In genomic region chr3:69012836-69013255, GRCh38 we compare ENCODE assay signal across 8 cellular contexts. TPM values are rescaled to one million over a fixed set of nuclear protein-coding genes. Genes with fewer than 3 reads are reported as not detected.
DNase-seq lines count a peak whose midpoint lies in the region; ATAC-seq and TF ChIP-seq lines count a peak whose summit lies in the region.

No MANE protein-coding gene starts in this region.

- H3K4me1 Mint-ChIP-seq in central memory CD8-positive, alpha-beta T cell = peaks cover 45% of the 10 kb centered on the region
- peaks cover 6 to 19% of the 10 kb centered on the region in 2 donors for H3K4me1 Mint-ChIP-seq in stimulated activated naive B cell treated with anti-CD40 and anti-IgM and Interleukin-4, amounts not matched to agents 10 μg/mL and 1 μg/mL and 100 μg/mL, for 72 hours

- CTCF ChIA-PET in Panc1 (lab: Charles Lee) = no interaction called here

- no peaks in the 10 kb centered on the region for H3K27me3 ChIP-seq in Panc1 (ENCODE audit: control insufficient read depth, insufficient read depth, low read length)

- peaks cover 5% of the 10 kb centered on the region for H3K36me3 Mint-ChIP-seq in central memory CD8-positive, alpha-beta T cell (ENCODE audit: insufficient read depth)
- H3K36me3 Mint-ChIP-seq in stimulated activated naive B cell treated with anti-CD40 and anti-IgM and Interleukin-4, amounts not matched to agents 10 μg/mL and 1 μg/mL and 100 μg/mL, for 72 hours = peaks cover 5 to 13% of the 10 kb centered on the region in 2 donors

- in situ Hi-C loops in Panc1 (cut with HindIII; ENCODE audit: low pct_unique_long_range_greater_than_20kb, low sequenced_read_pairs) = no loop called here

- BruUV-seq in Panc1 (replicated peaks; lab: Mats Ljungman, UMichigan) = no TSS peak

- no peak for TF ChIP-seq CTCF in Panc1 (IDR thresholded peaks at IDR 0.05)

- H3K9me3 Mint-ChIP-seq in central memory CD8-positive, alpha-beta T cell = no peaks in the 10 kb centered on the region
- no peaks in the 10 kb centered on the region for H3K9me3 Mint-ChIP-seq in stimulated activated naive B cell treated with anti-CD40 and anti-IgM and Interleukin-4, amounts not matched to agents 10 μg/mL and 1 μg/mL and 100 μg/mL, for 72 hours

- DNase-seq in activated CD8-positive, alpha-beta memory T cell treated with anti-CD3 and anti-CD28 coated beads, Interleukin-2, amount 50 U/mL, for 4 hours = peak; percentile 15
- no peak for DNase-seq in activated CD8-positive, alpha-beta memory T cell treated with anti-CD3 and anti-CD28 coated beads for 24 hours
- DNase-seq in Panc1 (ENCODE audit: low read depth, low spot score) = no peak
- DNase-seq in central memory CD8-positive, alpha-beta T cell (ENCODE audit: low spot score in 2 of 2) = no peak
- DNase-seq in kidney tubule cell (ENCODE audit: low spot score) = peak; percentile 60
- DNase-seq in stimulated activated naive B cell treated with anti-CD40 and anti-IgM and Interleukin-4, amounts not matched to agents 10 μg/mL and 1 μg/mL and 100 μg/mL, for 72 hours = peak; percentile 23

- H3K4me3 ChIP-seq in Panc1 (ENCODE audit: low read depth in 2 of 2, low read length in 2 of 2) = peak overlapping the region; percentile 64 to 65

- H3K4me1 ChIP-seq in Panc1 (ENCODE audit: control insufficient read depth, insufficient read depth, low read length) = peaks cover 4% of the 10 kb centered on the region; the same call in 1 of the 2 replicates

- H3K36me3 ChIP-seq in Panc1 (ENCODE audit: control insufficient read depth, insufficient read depth, low read length) = peaks cover 5% of the 10 kb centered on the region

- H3K27me3 Mint-ChIP-seq in central memory CD8-positive, alpha-beta T cell = no peaks in the 10 kb centered on the region
- no peaks in the 10 kb centered on the region for H3K27me3 Mint-ChIP-seq in stimulated activated naive B cell treated with anti-CD40 and anti-IgM and Interleukin-4, amounts not matched to agents 10 μg/mL and 1 μg/mL and 100 μg/mL, for 72 hours

- intact Hi-C loops in Panc1 (cut with micrococcal nuclease; ENCODE audit: unreplicated experiment) = no loop called here

- peak overlapping the region; percentile 89 for H3K27ac Mint-ChIP-seq in central memory CD8-positive, alpha-beta T cell (ENCODE audit: low read depth)
- H3K27ac Mint-ChIP-seq in stimulated activated naive B cell treated with anti-CD40 and anti-IgM and Interleukin-4, amounts not matched to agents 10 μg/mL and 1 μg/mL and 100 μg/mL, for 72 hours = peak overlapping the region; percentile 73

- peak overlapping the region; percentile 86 for H3K27ac ChIP-seq in Panc1 (ENCODE audit: low read length)

- H3K4me3 Mint-ChIP-seq in central memory CD8-positive, alpha-beta T cell = peak overlapping the region; percentile 84
- H3K4me3 Mint-ChIP-seq in stimulated activated naive B cell treated with anti-CD40 and anti-IgM and Interleukin-4, amounts not matched to agents 10 μg/mL and 1 μg/mL and 100 μg/mL, for 72 hours = peak overlapping the region; percentile 80 to 87

- ATAC-seq in HG02588 (IDR thresholded peaks at IDR 0.05; ENCODE audit: unreplicated experiment) (peak; percentile 42), Panc1 (peak; percentile 74), HG03565 (IDR thresholded peaks at IDR 0.05; ENCODE audit: unreplicated experiment) (no peak)
- peak; percentile 6 for ATAC-seq in central memory CD8-positive, alpha-beta T cell (replicated peaks; ENCODE audit: extremely low read depth, poor library complexity, severe bottlenecking)
- ATAC-seq in stimulated activated naive B cell treated with anti-CD40 and anti-IgM and Interleukin-4, amounts not matched to agents 10 μg/mL and 1 μg/mL and 100 μg/mL, for 72 hours (replicated peaks) = peak; percentile 48 to 49

- no peaks in the 10 kb centered on the region for H3K9me3 ChIP-seq in Panc1 (ENCODE audit: control insufficient read depth, insufficient read depth, low read depth, low read length)

- POLR2A ChIA-PET in Panc1 (lab: Charles Lee) = interaction anchor here (0.6 kb wide), 1 partner anchor 63 kb away, joined by 4 read pairs; no protein-coding TSS in a partner anchor

RNA-seq across cellular contexts. Expression of gene EOGT, which starts 0.6 kb away (rescaled TPM):
- total RNA-seq in Panc1 (2021; ENCODE audit: unreplicated experiment) = 29.1 TPM
- 11.6 TPM for polyA plus RNA-seq in Panc1 (2012; ENCODE audit: insufficient read length)

RNA-seq across cellular contexts. Expression of gene TMF1, which starts 39.3 kb away (rescaled TPM):
- 18.7 TPM for total RNA-seq in Panc1 (2021; ENCODE audit: unreplicated experiment)
- polyA plus RNA-seq in Panc1 (2012; ENCODE audit: insufficient read length) = 8.0 TPM

Comparison
In these comparisons a context has a peak if more than half of its experiments do, and no peak if none do; other contexts are left out.
1. DNase-seq: peak in activated CD8-positive, alpha-beta memory T cell treated with anti-CD3 and anti-CD28 coated beads, Interleukin-2, amount 50 U/mL, for 4 hours (single experiment), kidney tubule cell (single experiment) and stimulated activated naive B cell treated with anti-CD40 and anti-IgM and Interleukin-4, amounts not matched to agents 10 μg/mL and 1 μg/mL and 100 μg/mL, for 72 hours (single experiment); none in activated CD8-positive, alpha-beta memory T cell treated with anti-CD3 and anti-CD28 coated beads for 24 hours (single experiment), Panc1 (single experiment) and central memory CD8-positive, alpha-beta T cell (0 of 2).